Comparison of ENCODE assay signal across 8 cellular contexts in the genomic region with DNA sequence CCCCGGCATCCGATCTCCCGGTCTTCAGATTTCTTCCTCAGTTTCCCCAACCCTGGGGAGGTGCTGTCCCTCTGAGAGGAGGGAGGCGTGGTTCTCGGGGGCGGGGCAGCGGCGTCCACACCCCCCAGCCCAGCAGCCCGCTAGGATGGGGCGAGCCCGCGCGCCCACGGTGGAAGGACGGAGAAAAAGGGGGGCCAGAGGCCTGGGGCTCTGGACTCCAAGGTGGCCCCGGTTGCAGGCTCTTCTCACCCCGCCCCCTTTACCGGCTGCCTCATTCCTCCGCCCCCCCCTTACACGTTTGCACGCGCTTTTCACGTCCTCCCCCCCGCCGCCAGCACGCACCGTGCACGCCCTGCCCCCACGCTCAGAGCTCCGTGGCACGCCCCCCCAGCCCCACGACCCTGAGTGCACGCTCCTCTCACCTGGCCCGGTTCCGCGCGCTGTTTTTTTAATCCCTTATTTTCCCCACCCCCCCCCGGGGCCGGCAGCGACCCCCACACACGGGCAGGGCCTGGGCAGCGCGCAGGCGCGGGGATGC. TPM values are rescaled to one million over a fixed set of nuclear protein-coding genes. Genes with fewer than 3 reads are reported as not detected.
A peak's percentile ranks its signal among the peaks of the same experiment; 100 is the strongest.
DNase-seq lines count a peak whose midpoint lies in the region; ATAC-seq and TF ChIP-seq lines count a peak whose summit lies in the region.

No MANE protein-coding gene starts in this region.

- peaks cover 0 to 13% of the 10 kb centered on the region in 2 donors for H3K4me1 ChIP-seq in uterus

- TF ChIP-seq POLR2A in uterus (IDR thresholded peaks at IDR 0.05) = peak in 1 of 2 donors; percentile 9

- intact Hi-C loops in left cardiac atrium (cut with DNase I) = no loop called here
- intact Hi-C loops in uterus (cut with DNase I; ENCODE audit: low total_unique reads) = no loop called here

- POLR2A ChIA-PET in AG04450 (lab: Yijun Ruan, JAX) = interaction anchor here (0.6 to 0.7 kb wide), 3 partner anchors 39 to 1073 kb away, joined by 3 to 6 read pairs (median 5); a partner anchor contains a TSS

- TF ChIP-seq CTCF in AG04450 (IDR thresholded peaks at IDR 0.05; ENCODE audit: low read depth, low read length) = no peak
- TF ChIP-seq CTCF in uterus (IDR thresholded peaks at IDR 0.05) = no peak

- no peaks in the 10 kb centered on the region for H3K36me3 ChIP-seq in uterus

- peak; percentile 6 for DNase-seq in AG04450 (ENCODE audit: low read depth, low spot score)
- peak; percentile 67 for DNase-seq in RPMI8226
- DNase-seq in activated naive CD8-positive, alpha-beta T cell treated with anti-CD3 and anti-CD28 coated beads, Interleukin-2, amount 50 U/mL, for 16 hours (ENCODE audit: low read depth, low spot score) = peak; percentile 59
- DNase-seq in left cardiac atrium = peak; percentile 76
- peak; percentile 36 for DNase-seq in pons (ENCODE audit: low spot score)
- peak; percentile 76 to 77 for DNase-seq in uterus

- CTCF ChIA-PET in AG04450 (lab: Charles Lee) = interaction anchor here (0.6 to 5.1 kb wide), 2 partner anchors 51 to 508 kb away, joined by 3 to 29 read pairs; no protein-coding TSS in a partner anchor

- H3K9me3 ChIP-seq in AG04450 (ENCODE audit: control insufficient read depth, insufficient read depth, low read length) (no peaks in the 10 kb centered on the region; the same call in 1 of the 2 replicates), uterus (no peaks in the 10 kb centered on the region)

- peak overlapping the region; percentile 70 for H3K4me3 ChIP-seq in AG04450 (ENCODE audit: low read depth, low read length)
- H3K4me3 ChIP-seq in uterus = peak overlapping the region; percentile 39 to 64

- ATAC-seq in GM21447 (IDR thresholded peaks at IDR 0.05; ENCODE audit: unreplicated experiment) (peak; percentile 3), left cardiac atrium (peak; percentile 30 to 32), GM18868 (IDR thresholded peaks at IDR 0.05; ENCODE audit: unreplicated experiment) (no peak)

- H3K27me3 ChIP-seq in AG04450 (ENCODE audit: control insufficient read depth, insufficient read depth, low read length) (no peaks in the 10 kb centered on the region), uterus (no peaks in the 10 kb centered on the region)

- H3K27ac ChIP-seq in AG04450 (ENCODE audit: low read depth, low read length) = no peak overlapping the region
- peak overlapping the region; percentile 91 to 96 for H3K27ac ChIP-seq in uterus

RNA-seq across cellular contexts. Expression of a gene that starts 0.4 kb away (rescaled TPM):
- polyA plus RNA-seq in AG04450 (2011; rRNA removed) = 2.4 and 4.3 TPM in 2 replicates
- 4.8 and 5.7 TPM in 2 replicates for polyA minus RNA-seq in AG04450 (2011; rRNA and poly(A)+ RNA removed)
- total RNA-seq in left cardiac atrium (1 to 10 TPM; 2.5 to 4.6 TPM), uterus (10 to 100 TPM in 2 of 4 donors, 1 to 10 TPM in 1, not detected in 1; 2.4 to 15.3 (median 11.0) TPM)

RNA-seq across cellular contexts. Expression of a gene that starts 4.0 kb away (rescaled TPM):
- polyA plus RNA-seq in AG04450 (2011; rRNA removed) = 23.8 and 28.5 TPM in 2 replicates
- 56.6 and 68.6 TPM in 2 replicates for polyA minus RNA-seq in AG04450 (2011; rRNA and poly(A)+ RNA removed)
- total RNA-seq in left cardiac atrium (10 to 100 TPM; 12.9 to 20.2 TPM), uterus (10 to 100 TPM; 13.8 to 72.4 (median 66.2) TPM)

RNA-seq across cellular contexts. Expression of a gene that starts 22.7 kb away (rescaled TPM):
- polyA plus RNA-seq in AG04450 (2011; rRNA removed) = 0.04 and 0.12 TPM in 2 replicates
- 0.09 and 0.26 TPM in 2 replicates for polyA minus RNA-seq in AG04450 (2011; rRNA and poly(A)+ RNA removed)
- total RNA-seq in left cardiac atrium = not detected
- 10 to 100 TPM in 1 of 4 donors, 1 to 10 TPM in 3; 5.0 to 46.1 (median 5.8) TPM for total RNA-seq in uterus

RNA-seq across cellular contexts. Expression of a gene that starts 26.0 kb away (rescaled TPM):
- polyA plus RNA-seq in AG04450 (2011; rRNA removed) = 1.5 and 1.9 TPM in 2 replicates
- polyA minus RNA-seq in AG04450 (2011; rRNA and poly(A)+ RNA removed) = 1.3 TPM in 1 of 2 replicates, not detected in the other
- total RNA-seq in left cardiac atrium (10 to 100 TPM; 12.3 to 30.0 TPM), uterus (10 to 100 TPM in 1 of 4 donors, 1 to 10 TPM in 3; 4.1 to 24.8 (median 4.6) TPM)

RNA-seq across cellular contexts. Expression of a gene that starts 38.9 kb away (rescaled TPM):
- polyA plus RNA-seq in AG04450 (2011; rRNA removed) = 39.0 and 49.4 TPM in 2 replicates
- 27.3 and 34.4 TPM in 2 replicates for polyA minus RNA-seq in AG04450 (2011; rRNA and poly(A)+ RNA removed)
- total RNA-seq in left cardiac atrium (10 to 100 TPM; 26.8 to 31.8 TPM), uterus (10 to 100 TPM; 20.5 to 28.4 (median 23.4) TPM)

Comparison
In these comparisons a context has a peak if more than half of its experiments do, and no peak if none do; other contexts are left out.
1. DNase-seq: peak in every context shown above with its lines; median percentile 76 in uterus; 76 in left cardiac atrium; 67 in RPMI8226; 59 in activated naive CD8-positive, alpha-beta T cell treated with anti-CD3 and anti-CD28 coated beads, Interleukin-2, amount 50 U/mL, for 16 hours; 36 in pons; 6 in AG04450.
2. RNA of a gene that starts 22.7 kb away (total RNA-seq): 5.0 to 46.1 TPM in uterus; not detected in left cardiac atrium; every median in the first group is over 4 times any median in the second.